Comparison of ENCODE assay signal across 8 cellular contexts in genomic region chr1:42931911-42932422, GRCh38.
DNase-seq lines count a peak whose midpoint lies in the region; ATAC-seq lines count a peak whose summit lies in the region.

No MANE protein-coding gene starts in this region.

- ATAC-seq in GM18517 (IDR thresholded peaks at IDR 0.05; ENCODE audit: unreplicated experiment) (peak; percentile 57), HG02885 (IDR thresholded peaks at IDR 0.05; ENCODE audit: poor library complexity, unreplicated experiment) (peak; percentile 81)

- DNase-seq in OCI-M1 (lab: John Stamatoyannopoulos, UW) (peak; percentile 86), left kidney (ENCODE audit: low read depth, low spot score) (peak; percentile 38), COR-L47 (lab: John Stamatoyannopoulos, UW) (no peak), putamen (ENCODE audit: low spot score) (no peak)
- peak; percentile 58 for DNase-seq in activated T-helper 9 cell treated with anti-CD3 and anti-CD28 coated beads, Interleukin-2, amount 50 U/mL, for 16 hours (ENCODE audit: low read depth)
- peak; percentile 35 to 47 (median 38) for DNase-seq in stimulated activated CD4-positive, alpha-beta T cell treated with anti-CD3 and anti-CD28 coated beads, TNF-alpha, amount 100 ng/mL, for 4 hours (ENCODE audit: low read depth in 3 of 3)

Comparison
In these comparisons a context has a peak if more than half of its experiments do, and no peak if none do; other contexts are left out.
1. DNase-seq: peak in OCI-M1 (single experiment), activated T-helper 9 cell treated with anti-CD3 and anti-CD28 coated beads, Interleukin-2, amount 50 U/mL, for 16 hours (single experiment), left kidney (single experiment) and stimulated activated CD4-positive, alpha-beta T cell treated with anti-CD3 and anti-CD28 coated beads, TNF-alpha, amount 100 ng/mL, for 4 hours (3 of 3); none in COR-L47 (single experiment) and putamen (single experiment).